Comparison of ENCODE assay signal across 1 cellular context in the genomic region with DNA sequence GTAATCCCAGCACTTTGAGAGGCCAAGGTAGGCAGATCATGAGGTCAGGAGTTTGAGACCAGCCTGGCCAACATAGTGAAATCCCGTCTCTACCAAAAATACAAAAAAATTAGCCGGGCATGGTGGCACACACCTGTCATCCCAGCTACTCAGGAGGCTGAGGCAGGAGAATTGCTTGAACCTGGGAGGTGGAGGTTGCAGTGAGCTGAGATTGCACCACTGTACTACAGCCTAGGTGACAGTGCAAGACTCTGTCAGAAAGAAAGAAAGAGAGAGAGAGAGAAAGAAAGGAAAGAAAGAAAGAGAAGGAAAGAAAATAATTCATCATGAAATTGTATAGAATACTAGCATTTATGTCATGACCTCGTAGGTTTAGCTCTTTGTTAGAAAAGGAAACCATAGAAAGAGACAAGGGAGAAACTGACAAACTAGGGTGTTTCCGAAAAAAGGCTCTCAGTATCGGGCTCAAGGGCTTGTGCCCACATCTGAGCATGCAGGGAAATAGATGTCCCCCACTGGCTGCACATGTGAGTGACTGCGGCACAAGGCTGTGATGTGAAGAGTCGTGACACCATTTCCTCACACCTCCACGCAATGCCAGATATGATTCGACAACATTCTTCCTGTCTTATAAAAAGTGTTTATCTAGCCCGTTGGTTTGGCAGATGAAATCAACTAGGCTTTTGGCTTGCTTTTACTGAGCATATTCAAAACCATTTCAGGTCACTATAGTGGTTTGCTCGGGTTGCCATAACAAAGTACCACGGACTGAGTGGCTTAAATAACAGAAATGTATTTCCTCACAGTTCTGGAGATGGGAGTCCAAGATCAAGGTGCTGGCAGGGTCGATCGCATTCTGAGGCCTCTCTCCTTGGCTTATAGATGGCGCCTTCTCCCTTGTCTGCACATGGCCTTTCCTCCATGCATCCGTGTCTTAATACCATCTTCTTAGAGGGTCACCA.
TF ChIP-seq lines count a peak whose summit lies in the region.

No MANE protein-coding gene starts in this region.

TF ChIP-seq in K562, 482 proteins besides CTCF, POLR2A, EP300 and RAD21 (continued from another document and continues in another):
- TF ChIP-seq HSF4 (CRISPR knock-in tag; IDR thresholded peaks at IDR 0.05; ENCODE audit: borderline replicate concordance), result no peak
- TF ChIP-seq BCL6 (CRISPR knock-in tag; IDR thresholded peaks at IDR 0.05), result no peak
- peak; percentile 82 for TF ChIP-seq L3MBTL2 (IDR thresholded peaks at IDR 0.05)
- TF ChIP-seq, protein P1, sequence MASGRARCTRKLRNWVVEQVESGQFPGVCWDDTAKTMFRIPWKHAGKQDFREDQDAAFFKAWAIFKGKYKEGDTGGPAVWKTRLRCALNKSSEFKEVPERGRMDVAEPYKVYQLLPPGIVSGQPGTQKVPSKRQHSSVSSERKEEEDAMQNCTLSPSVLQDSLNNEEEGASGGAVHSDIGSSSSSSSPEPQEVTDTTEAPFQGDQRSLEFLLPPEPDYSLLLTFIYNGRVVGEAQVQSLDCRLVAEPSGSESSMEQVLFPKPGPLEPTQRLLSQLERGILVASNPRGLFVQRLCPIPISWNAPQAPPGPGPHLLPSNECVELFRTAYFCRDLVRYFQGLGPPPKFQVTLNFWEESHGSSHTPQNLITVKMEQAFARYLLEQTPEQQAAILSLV (tag; IDR thresholded peaks at IDR 0.05), result peak; percentile 31; the same call in 1 of the 2 replicates
- TF ChIP-seq HNRNPK (IDR thresholded peaks at IDR 0.05; ENCODE audit: low read depth, low read length, poor library complexity, severe bottlenecking), result no peak
- TF ChIP-seq MTA3 (IDR thresholded peaks at IDR 0.05; ENCODE audit: borderline replicate concordance), result 0 out of 2 replicates have a peak, but pooled peaks have one; percentile 24
- TF ChIP-seq GATAD2A (IDR thresholded peaks at IDR 0.05), result 0 out of 2 replicates have a peak, but pooled peaks have one; percentile 15
- TF ChIP-seq, protein P2, sequence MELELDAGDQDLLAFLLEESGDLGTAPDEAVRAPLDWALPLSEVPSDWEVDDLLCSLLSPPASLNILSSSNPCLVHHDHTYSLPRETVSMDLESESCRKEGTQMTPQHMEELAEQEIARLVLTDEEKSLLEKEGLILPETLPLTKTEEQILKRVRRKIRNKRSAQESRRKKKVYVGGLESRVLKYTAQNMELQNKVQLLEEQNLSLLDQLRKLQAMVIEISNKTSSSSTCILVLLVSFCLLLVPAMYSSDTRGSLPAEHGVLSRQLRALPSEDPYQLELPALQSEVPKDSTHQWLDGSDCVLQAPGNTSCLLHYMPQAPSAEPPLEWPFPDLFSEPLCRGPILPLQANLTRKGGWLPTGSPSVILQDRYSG (tag; conservative IDR thresholded peaks at IDR 0.05; ENCODE audit: low read depth), result 0 out of 2 replicates have a peak, but pooled peaks have one; percentile 22
- TF ChIP-seq, protein P3, sequence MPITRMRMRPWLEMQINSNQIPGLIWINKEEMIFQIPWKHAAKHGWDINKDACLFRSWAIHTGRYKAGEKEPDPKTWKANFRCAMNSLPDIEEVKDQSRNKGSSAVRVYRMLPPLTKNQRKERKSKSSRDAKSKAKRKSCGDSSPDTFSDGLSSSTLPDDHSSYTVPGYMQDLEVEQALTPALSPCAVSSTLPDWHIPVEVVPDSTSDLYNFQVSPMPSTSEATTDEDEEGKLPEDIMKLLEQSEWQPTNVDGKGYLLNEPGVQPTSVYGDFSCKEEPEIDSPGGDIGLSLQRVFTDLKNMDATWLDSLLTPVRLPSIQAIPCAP (CRISPR knock-in tag; IDR thresholded peaks at IDR 0.05; ENCODE audit: borderline replicate concordance), result no peak
- no peak for TF ChIP-seq ZNF778 (CRISPR knock-in tag; IDR thresholded peaks at IDR 0.05)
- no peak for TF ChIP-seq ZNF518B (CRISPR knock-in tag; IDR thresholded peaks at IDR 0.05)
- TF ChIP-seq TAF9B (IDR thresholded peaks at IDR 0.05; ENCODE audit: partially characterized antibody), result peak; percentile 39
- TF ChIP-seq BCOR (IDR thresholded peaks at IDR 0.05), result peak; percentile 45; the same call in 1 of the 2 replicates
- no peak for TF ChIP-seq HNRNPUL1 (IDR thresholded peaks at IDR 0.05; ENCODE audit: low read length)
- TF ChIP-seq POLR2H (tag; IDR thresholded peaks at IDR 0.05; ENCODE audit: low read depth), result no peak
- TF ChIP-seq RCOR1 (IDR thresholded peaks at IDR 0.05; ENCODE audit: borderline replicate concordance in 1 of 2, low read depth in 2 of 2, low read length in 2 of 2), result no peak
- TF ChIP-seq TBL1XR1 (IDR thresholded peaks at IDR 0.05; ENCODE audit: low read length in 2 of 2), result no peak
- TF ChIP-seq ZNF780A (CRISPR knock-in tag; IDR thresholded peaks at IDR 0.05), result no peak
- TF ChIP-seq EP400 (IDR thresholded peaks at IDR 0.05), result peak; percentile 7; the same call in 1 of the 2 replicates
- TF ChIP-seq ELF1 (tag; IDR thresholded peaks at IDR 0.05), result no peak; the same call in none of the 2 replicates
- peak; percentile 70 for TF ChIP-seq PHB2 (IDR thresholded peaks at IDR 0.05; ENCODE audit: low read depth)
- TF ChIP-seq, protein P4, sequence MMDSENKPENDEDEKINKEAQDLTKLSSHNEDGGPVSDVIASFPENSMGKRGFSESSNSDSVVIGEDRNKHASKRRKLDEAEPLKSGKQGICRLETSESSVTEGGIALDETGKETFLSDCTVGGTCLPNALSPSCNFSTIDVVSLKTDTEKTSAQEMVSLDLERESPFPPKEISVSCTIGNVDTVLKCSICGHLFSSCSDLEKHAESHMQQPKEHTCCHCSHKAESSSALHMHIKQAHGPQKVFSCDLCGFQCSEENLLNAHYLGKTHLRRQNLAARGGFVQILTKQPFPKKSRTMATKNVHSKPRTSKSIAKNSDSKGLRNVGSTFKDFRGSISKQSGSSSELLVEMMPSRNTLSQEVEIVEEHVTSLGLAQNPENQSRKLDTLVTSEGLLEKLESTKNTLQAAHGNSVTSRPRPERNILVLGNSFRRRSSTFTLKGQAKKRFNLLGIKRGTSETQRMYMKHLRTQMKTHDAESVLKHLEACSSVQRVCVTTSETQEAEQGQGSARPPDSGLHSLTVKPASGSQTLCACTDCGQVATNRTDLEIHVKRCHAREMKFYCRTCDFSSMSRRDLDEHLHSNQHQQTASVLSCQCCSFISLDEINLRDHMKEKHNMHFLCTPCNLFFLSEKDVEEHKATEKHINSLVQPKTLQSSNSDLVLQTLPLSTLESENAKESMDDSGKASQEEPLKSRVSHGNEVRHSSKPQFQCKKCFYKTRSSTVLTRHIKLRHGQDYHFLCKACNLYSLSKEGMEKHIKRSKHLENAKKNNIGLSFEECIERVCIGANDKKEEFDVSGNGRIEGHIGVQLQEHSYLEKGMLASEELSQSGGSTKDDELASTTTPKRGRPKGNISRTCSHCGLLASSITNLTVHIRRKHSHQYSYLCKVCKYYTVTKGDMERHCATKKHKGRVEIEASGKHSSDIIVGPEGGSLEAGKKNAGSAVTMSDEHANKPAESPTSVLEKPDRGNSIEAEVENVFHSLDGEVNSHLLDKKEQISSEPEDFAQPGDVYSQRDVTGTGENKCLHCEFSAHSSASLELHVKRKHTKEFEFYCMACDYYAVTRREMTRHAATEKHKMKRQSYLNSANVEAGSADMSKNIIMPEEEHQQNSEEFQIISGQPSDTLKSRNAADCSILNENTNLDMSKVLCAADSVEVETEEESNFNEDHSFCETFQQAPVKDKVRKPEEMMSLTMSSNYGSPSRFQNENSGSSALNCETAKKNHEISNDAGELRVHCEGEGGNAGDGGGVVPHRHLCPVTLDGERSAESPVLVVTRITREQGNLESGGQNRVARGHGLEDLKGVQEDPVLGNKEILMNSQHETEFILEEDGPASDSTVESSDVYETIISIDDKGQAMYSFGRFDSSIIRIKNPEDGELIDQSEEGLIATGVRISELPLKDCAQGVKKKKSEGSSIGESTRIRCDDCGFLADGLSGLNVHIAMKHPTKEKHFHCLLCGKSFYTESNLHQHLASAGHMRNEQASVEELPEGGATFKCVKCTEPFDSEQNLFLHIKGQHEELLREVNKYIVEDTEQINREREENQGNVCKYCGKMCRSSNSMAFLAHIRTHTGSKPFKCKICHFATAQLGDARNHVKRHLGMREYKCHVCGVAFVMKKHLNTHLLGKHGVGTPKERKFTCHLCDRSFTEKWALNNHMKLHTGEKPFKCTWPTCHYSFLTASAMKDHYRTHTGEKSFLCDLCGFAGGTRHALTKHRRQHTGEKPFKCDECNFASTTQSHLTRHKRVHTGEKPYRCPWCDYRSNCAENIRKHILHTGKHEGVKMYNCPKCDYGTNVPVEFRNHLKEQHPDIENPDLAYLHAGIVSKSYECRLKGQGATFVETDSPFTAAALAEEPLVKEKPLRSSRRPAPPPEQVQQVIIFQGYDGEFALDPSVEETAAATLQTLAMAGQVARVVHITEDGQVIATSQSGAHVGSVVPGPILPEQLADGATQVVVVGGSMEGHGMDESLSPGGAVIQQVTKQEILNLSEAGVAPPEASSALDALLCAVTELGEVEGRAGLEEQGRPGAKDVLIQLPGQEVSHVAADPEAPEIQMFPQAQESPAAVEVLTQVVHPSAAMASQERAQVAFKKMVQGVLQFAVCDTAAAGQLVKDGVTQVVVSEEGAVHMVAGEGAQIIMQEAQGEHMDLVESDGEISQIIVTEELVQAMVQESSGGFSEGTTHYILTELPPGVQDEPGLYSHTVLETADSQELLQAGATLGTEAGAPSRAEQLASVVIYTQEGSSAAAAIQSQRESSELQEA (IDR thresholded peaks at IDR 0.05; ENCODE audit: low read depth), result 0 out of 2 replicates have a peak, but pooled peaks have one; percentile 32
- TF ChIP-seq CCNT2 (IDR thresholded peaks at IDR 0.05; ENCODE audit: borderline replicate concordance, extremely low read depth, insufficient read length, low read depth, low read length), result no peak
- no peak for TF ChIP-seq EZH2 (IDR thresholded peaks at IDR 0.05; ENCODE audit: borderline replicate concordance, low read depth, low read length)
- no peak for TF ChIP-seq ZNF121 (CRISPR knock-in tag; conservative IDR thresholded peaks at IDR 0.05)
- TF ChIP-seq, protein P5, sequence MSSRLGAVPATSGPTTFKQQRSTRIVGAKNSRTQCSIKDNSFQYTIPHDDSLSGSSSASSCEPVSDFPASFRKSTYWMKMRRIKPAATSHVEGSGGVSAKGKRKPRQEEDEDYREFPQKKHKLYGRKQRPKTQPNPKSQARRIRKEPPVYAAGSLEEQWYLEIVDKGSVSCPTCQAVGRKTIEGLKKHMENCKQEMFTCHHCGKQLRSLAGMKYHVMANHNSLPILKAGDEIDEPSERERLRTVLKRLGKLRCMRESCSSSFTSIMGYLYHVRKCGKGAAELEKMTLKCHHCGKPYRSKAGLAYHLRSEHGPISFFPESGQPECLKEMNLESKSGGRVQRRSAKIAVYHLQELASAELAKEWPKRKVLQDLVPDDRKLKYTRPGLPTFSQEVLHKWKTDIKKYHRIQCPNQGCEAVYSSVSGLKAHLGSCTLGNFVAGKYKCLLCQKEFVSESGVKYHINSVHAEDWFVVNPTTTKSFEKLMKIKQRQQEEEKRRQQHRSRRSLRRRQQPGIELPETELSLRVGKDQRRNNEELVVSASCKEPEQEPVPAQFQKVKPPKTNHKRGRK (tag; IDR thresholded peaks at IDR 0.05), result no peak
- TF ChIP-seq RBM14 (IDR thresholded peaks at IDR 0.05; ENCODE audit: borderline replicate concordance, insufficient read depth, low read depth, low read length), result no peak
- TF ChIP-seq TCF7 (IDR thresholded peaks at IDR 0.05; ENCODE audit: borderline replicate concordance), result no peak
- no peak for TF ChIP-seq FOXM1 (IDR thresholded peaks at IDR 0.05; ENCODE audit: low read depth)
- 0 out of 2 replicates have a peak, but pooled peaks have one; percentile 33 for TF ChIP-seq FOXM1 (CRISPR knock-in tag; IDR thresholded peaks at IDR 0.05; ENCODE audit: low read depth)
- peak; percentile 38; the same call in 1 of the 2 replicates for TF ChIP-seq C11orf30 (IDR thresholded peaks at IDR 0.05; ENCODE audit: low read depth)
- no peak for TF ChIP-seq ZNF277 (CRISPR knock-in tag; IDR thresholded peaks at IDR 0.05; ENCODE audit: borderline replicate concordance)
- peak; percentile 57; the same call in 1 of the 2 replicates for TF ChIP-seq TOE1 (IDR thresholded peaks at IDR 0.05; ENCODE audit: borderline replicate concordance)
- no peak for TF ChIP-seq TOE1 (CRISPR knock-in tag; IDR thresholded peaks at IDR 0.05; ENCODE audit: borderline replicate concordance, low read depth)
- no peak for TF ChIP-seq KDM5B (IDR thresholded peaks at IDR 0.05; ENCODE audit: insufficient replicate concordance, low read depth, low read length)
- peak; percentile 19; the same call in 1 of the 2 replicates for TF ChIP-seq SMARCA4 (IDR thresholded peaks at IDR 0.05)
- no peak for TF ChIP-seq BDP1 (IDR thresholded peaks at IDR 0.05; ENCODE audit: insufficient read depth, insufficient read length)
- no peak for TF ChIP-seq MEF2A (IDR thresholded peaks at IDR 0.05; ENCODE audit: control insufficient read depth, low read depth, low read length)
- TF ChIP-seq RBFOX2 (IDR thresholded peaks at IDR 0.05; ENCODE audit: low read depth, low read length), result 0 out of 2 replicates have a peak, but pooled peaks have one; percentile 44
- TF ChIP-seq SMARCA5 (IDR thresholded peaks at IDR 0.05), result peak; percentile 47; the same call in 1 of the 2 replicates
